18 cellular contexts compared by ENCODE assay signal in the genomic region with DNA sequence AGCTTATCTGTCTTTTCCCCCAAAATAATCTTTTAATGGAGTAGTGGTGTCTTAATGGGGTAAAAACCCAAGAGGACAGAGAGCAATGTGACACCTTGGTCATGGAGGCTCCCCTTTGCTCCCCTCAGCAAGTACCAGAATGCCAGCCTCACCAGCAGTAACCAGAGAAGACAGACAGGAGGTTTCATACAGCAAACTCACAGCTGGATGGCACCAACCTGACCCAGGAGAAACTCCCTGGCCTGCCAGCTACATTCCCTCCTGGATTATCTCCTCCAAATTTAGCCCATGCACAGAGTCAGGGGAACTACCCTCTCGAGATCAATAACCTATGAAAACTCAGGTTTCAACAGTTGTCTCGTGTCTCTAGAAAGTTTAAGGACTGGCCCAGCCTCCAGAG. TPM values are rescaled to one million over a fixed set of nuclear protein-coding genes. Genes with fewer than 3 reads are reported as not detected.
A peak's percentile ranks its signal among the peaks of the same experiment; 100 is the strongest.
DNase-seq lines count a peak whose midpoint lies in the region; ATAC-seq and TF ChIP-seq lines count a peak whose summit lies in the region.
"Had no signal": no experiment of that assay in that cellular context is flagged by ENCODE, and none has a peak within 500 bp of the region (broad histone marks: within the 10 kb centered on the region; RNA-seq: fewer than 3 reads in every experiment).

No MANE protein-coding gene starts in this region.

- no peaks in the 10 kb centered on the region for H3K36me3 Mint-ChIP-seq in nephron progenitor cell (ENCODE audit: low read depth)

- H3K27me3 ChIP-seq in breast epithelium (no peaks in the 10 kb centered on the region), mammary epithelial cell (ENCODE audit: insufficient read depth, low read length) (no peaks in the 10 kb centered on the region), ascending aorta (no peaks in the 10 kb centered on the region), thyroid gland (no peaks in the 10 kb centered on the region)

- TF ChIP-seq CTCF in breast epithelium (IDR thresholded peaks at IDR 0.05) (no peak), mammary epithelial cell (conservative IDR thresholded peaks at IDR 0.05 in 1 of 2, IDR thresholded peaks at IDR 0.05 in 1 of 2; ENCODE audit: extremely low read depth in 1 of 2, insufficient read depth in 1 of 2, low read depth in 1 of 2, low read length in 2 of 2) (no peak), ascending aorta (IDR thresholded peaks at IDR 0.05) (no peak), nephron progenitor cell (IDR thresholded peaks at IDR 0.05) (no peak), thyroid gland (IDR thresholded peaks at IDR 0.05) (no peak)

- no peaks in the 10 kb centered on the region for H3K9me3 ChIP-seq in breast epithelium
- no peaks in the 10 kb centered on the region for H3K9me3 ChIP-seq in mammary epithelial cell (replicated peaks; ENCODE audit: insufficient read depth, low read length)
- H3K9me3 ChIP-seq in ascending aorta: no peaks in the 10 kb centered on the region
- no peaks in the 10 kb centered on the region for H3K9me3 ChIP-seq in thyroid gland

- no peaks in the 10 kb centered on the region for H3K9me3 Mint-ChIP-seq in nephron progenitor cell
- H3K9me3 Mint-ChIP-seq: IgD-negative memory B cell had no signal

- H3K9ac ChIP-seq in mammary epithelial cell (ENCODE audit: insufficient read depth, low read length): no peak overlapping the region
- H3K9ac ChIP-seq: GM23248 had no signal

- H3K4me2 ChIP-seq in mammary epithelial cell (ENCODE audit: insufficient read depth, low read depth, low read length): no peak overlapping the region

- no peaks in the 10 kb centered on the region for H3K79me2 ChIP-seq in mammary epithelial cell (ENCODE audit: insufficient read depth, low read length)

- peak overlapping the region; percentile 31 for H3K27ac Mint-ChIP-seq in nephron progenitor cell

- in situ Hi-C loops in mammary epithelial cell (cut with MboI; ENCODE audit: low sequenced_read_pairs in 2 of 2): loop anchor here in 1 of 2 donors (25.0 kb wide), 1 partner anchor 528 kb away; no protein-coding TSS in a partner anchor

- no peak overlapping the region for H3K4me3 ChIP-seq in breast epithelium
- no peak overlapping the region for H3K4me3 ChIP-seq in mammary epithelial cell (replicated peaks in 1 of 3; ENCODE audit: insufficient read depth in 1 of 3, low read depth in 2 of 3, low read length in 3 of 3)
- no peak overlapping the region for H3K4me3 ChIP-seq in ascending aorta
- no peak overlapping the region for H3K4me3 ChIP-seq in thyroid gland (replicated peaks in 1 of 3)
- H3K4me3 ChIP-seq: GM23248 had no signal

- peaks cover 58% of the 10 kb centered on the region for H3K4me1 Mint-ChIP-seq in nephron progenitor cell

- WGBS in mammary epithelial cell (ENCODE audit: low coverage, missing lambda C conversion rate): 81% methylated on average over 2 of the region's 2 CpGs
- 26 to 58% methylated on average over 2 of the region's 2 CpGs for WGBS in thyroid gland, 2 donors

- BruUV-seq in mammary epithelial cell (replicated peaks; lab: Mats Ljungman, UMichigan): no TSS peak

- peaks cover 22% of the 10 kb centered on the region for H3K27me3 Mint-ChIP-seq in nephron progenitor cell (ENCODE audit: low read depth, poor library complexity)
- H3K27me3 Mint-ChIP-seq: IgD-negative memory B cell had no signal

- H3K27ac ChIP-seq in breast epithelium (peak overlapping the region; percentile 48 to 84), mammary epithelial cell (ENCODE audit: insufficient read depth, low read depth, low read length) (no peak overlapping the region), ascending aorta (peak overlapping the region; percentile 52 to 62), thyroid gland (peak overlapping the region; percentile 74 to 94 (median 80))
- H3K27ac ChIP-seq: C4-2B, GM23248, HL-60, RWPE1 had no signal

- H3K36me3 ChIP-seq in breast epithelium: no peaks in the 10 kb centered on the region
- no peaks in the 10 kb centered on the region for H3K36me3 ChIP-seq in mammary epithelial cell (ENCODE audit: insufficient read depth, low read length)
- H3K36me3 ChIP-seq in ascending aorta: no peaks in the 10 kb centered on the region
- no peaks in the 10 kb centered on the region for H3K36me3 ChIP-seq in thyroid gland

- DNase-seq in breast epithelium (ENCODE audit: low spot score in 2 of 2): no peak
- DNase-seq in mammary epithelial cell: no peak
- DNase-seq in ascending aorta (ENCODE audit: low spot score in 2 of 2): no peak
- DNase-seq in nephron progenitor cell: no peak
- peak in 1 of 2 donors; percentile 12 for DNase-seq in thyroid gland
- DNase-seq in stimulated activated naive CD4-positive, alpha-beta T cell treated with Interleukin-2 at 50 U/mL for 16 hours (lab: John Stamatoyannopoulos, UW): no peak
- no peak for DNase-seq in SW480 (ENCODE audit: low spot score)
- DNase-seq: GM23248, Kasumi-1, MM.1S, NCI-H1092 treated with DMSO at 0.1 percent for 48 hours, NCI-H2107, NCI-H345 had no signal

- no peak for ATAC-seq in GM18519 (IDR thresholded peaks at IDR 0.05; ENCODE audit: low FRiP score, unreplicated experiment)

- H3K4me3 Mint-ChIP-seq in nephron progenitor cell: no peak overlapping the region

- H3K4me1 ChIP-seq in breast epithelium (peaks cover 0 to 10% of the 10 kb centered on the region in 2 donors), mammary epithelial cell (ENCODE audit: insufficient read depth, low read length) (peaks cover 10% of the 10 kb centered on the region), ascending aorta (peaks cover 0 to 6% of the 10 kb centered on the region in 2 donors), thyroid gland (peaks cover 15 to 20% of the 10 kb centered on the region in 2 donors)

- CTCF ChIA-PET in mammary epithelial cell (lab: Charles Lee; ENCODE audit: low non-redundant PET): interaction anchor here (0.6 kb wide), 1 partner anchor 11 kb away, joined by 4 read pairs; no protein-coding TSS in a partner anchor

- intact Hi-C loops in breast epithelium (cut with DNase I; ENCODE audit: low total_unique reads): no loop called here
- intact Hi-C loops in mammary epithelial cell (cut with micrococcal nuclease): no loop called here
- intact Hi-C loops in ascending aorta (cut with DNase I): no loop called here
- intact Hi-C loops in thyroid gland (cut with DNase I): no loop called here

- no peak overlapping the region for H2AFZ ChIP-seq in mammary epithelial cell (ENCODE audit: low read depth, low read length)
- H2AFZ ChIP-seq: GM23248 had no signal

- dilution Hi-C loops in mammary epithelial cell (cut with HindIII; ENCODE audit: low sequenced_read_pairs): no loop called here

- no peaks in the 10 kb centered on the region for H4K20me1 ChIP-seq in mammary epithelial cell (ENCODE audit: insufficient read depth, low read length)

- no peak for TF ChIP-seq POLR2A in breast epithelium (IDR thresholded peaks at IDR 0.05)
- TF ChIP-seq POLR2A in thyroid gland (IDR thresholded peaks at IDR 0.05): no peak

RNA-seq across cellular contexts. Expression of a gene that starts 15.9 kb away (rescaled TPM):
- total RNA-seq in breast epithelium (10 to 100 TPM in 1 of 3 donors, 1 to 10 TPM in 2; 5.6 to 29.7 (median 9.2) TPM), mammary epithelial cell (10 to 100 TPM; 18.1 to 19.2 TPM), ascending aorta (2.9 TPM), thyroid gland (10 to 100 TPM; 32.6 to 67.4 (median 34.3) TPM)
- 24.6 TPM for polyA plus RNA-seq in mammary epithelial cell
- 117 TPM for polyA minus RNA-seq in mammary epithelial cell
